Comparison of ENCODE assay signal across 14 cellular contexts in genomic region chr17:77756028-77756427, GRCh38.
A peak's percentile ranks its signal among the peaks of the same experiment; 100 is the strongest.
DNase-seq lines count a peak whose midpoint lies in the region; ATAC-seq and TF ChIP-seq lines count a peak whose summit lies in the region.
"Had no signal": no experiment of that assay in that cellular context is flagged by ENCODE, and none has a peak within 500 bp of the region (broad histone marks: within the 10 kb centered on the region; RNA-seq: fewer than 3 reads in every experiment).

No MANE protein-coding gene starts in this region.

- no peak for TF ChIP-seq POLR2A in spleen (IDR thresholded peaks at IDR 0.05)

- H3K36me3 ChIP-seq in spleen (no peaks in the 10 kb centered on the region), brain microvascular endothelial cell (replicated peaks) (no peaks in the 10 kb centered on the region)

- H3K27me3 ChIP-seq in spleen (replicated peaks in 1 of 7) (peaks cover 0 to 8% (median 0%) of the 10 kb centered on the region in 7 donors), brain microvascular endothelial cell (replicated peaks) (no peaks in the 10 kb centered on the region)

- intact Hi-C loops in left ventricle myocardium superior (cut with micrococcal nuclease) = no loop called here
- intact Hi-C loops in left cardiac atrium (cut with DNase I) = no loop called here
- intact Hi-C loops in spleen (cut with DNase I; ENCODE audit: low total_unique reads) = no loop called here

- no peak for DNase-seq in left ventricle myocardium superior
- no peak for DNase-seq in left cardiac atrium
- peak; percentile 45 for DNase-seq in mesenteric fat pad (ENCODE audit: low spot score)
- peak; percentile 31 for DNase-seq in spleen
- no peak for DNase-seq in brain microvascular endothelial cell
- DNase-seq in middle frontal gyrus (ENCODE audit: extremely low spot score, low spot score) = no peak
- DNase-seq: C1 segment of cervical spinal cord; Calu3; CD4-positive, alpha-beta memory T cell; COR-L47; DND-41; GM23248; H7; HCEC 1CT had no signal

- WGBS in spleen, 5 donors = 80 to 90% (median 88%) methylated on average over 4 to 5 of the region's 5 CpGs

- H3K4me1 ChIP-seq in spleen = no peaks in the 10 kb centered on the region

- peaks cover 0 to 11% (median 1%) of the 10 kb centered on the region in 8 donors for H3K9me3 ChIP-seq in spleen

- ATAC-seq in left ventricle myocardium superior = peak; percentile 71
- no peak for ATAC-seq in left cardiac atrium

- no peak overlapping the region for H3K27ac ChIP-seq in spleen
- no peak overlapping the region for H3K27ac ChIP-seq in brain microvascular endothelial cell
- H3K27ac ChIP-seq: GM23248 had no signal

- in situ Hi-C loops in brain microvascular endothelial cell (cut with HindIII; ENCODE audit: low pct_ligation_motif_present, low sequenced_read_pairs) = no loop called here

- H3K4me3 ChIP-seq in spleen (no peak overlapping the region), brain microvascular endothelial cell (ENCODE audit: low read depth, low read length) (no peak overlapping the region)
- H3K4me3 ChIP-seq: GM23248 had no signal

- TF ChIP-seq CTCF in spleen (IDR thresholded peaks at IDR 0.05 in 8 of 11, conservative IDR thresholded peaks at IDR 0.05 in 3 of 11) = no peak
- no peak for TF ChIP-seq CTCF in brain microvascular endothelial cell (IDR thresholded peaks at IDR 0.05; ENCODE audit: low read depth, low read length, missing control alignments)

Comparison
In these comparisons a context has a peak if more than half of its experiments do, and no peak if none do; other contexts are left out.
1. DNase-seq: peak in mesenteric fat pad (single experiment) and spleen (single experiment); none in left ventricle myocardium superior (single experiment), left cardiac atrium (single experiment), brain microvascular endothelial cell (single experiment) and middle frontal gyrus (single experiment).